ENCODE assay signal across 8 cellular contexts in genomic region chr10:63464402-63465292, GRCh38. TPM values are rescaled to one million over a fixed set of nuclear protein-coding genes. Genes with fewer than 3 reads are reported as not detected.
DNase-seq lines count a peak whose midpoint lies in the region; ATAC-seq, FAIRE-seq and TF ChIP-seq lines count a peak whose summit lies in the region.

No MANE protein-coding gene starts in this region.

- H3K27ac ChIP-seq in GM23338 (ENCODE audit: low read depth), result peak overlapping the region; percentile 40; the same call in 1 of the 2 replicates
- H3K27ac ChIP-seq in cardiac muscle cell, result peak overlapping the region; percentile 98

- peaks cover 18% of the 10 kb centered on the region for H3K4me1 Mint-ChIP-seq in GM23338

- H3K9me2 ChIP-seq in GM23338 (ENCODE audit: insufficient read depth), result no peaks in the 10 kb centered on the region

- peak overlapping the region; percentile 83 for H3K4me2 ChIP-seq in GM23338

- intact Hi-C loops in sciatic nerve (cut with DNase I), result loop anchor here (10.0 kb wide), 1 partner anchor 160 kb away; no protein-coding TSS in a partner anchor

- 0 out of 2 replicates have a peak, but pooled peaks cover 9% of the 10 kb centered on the region for H4K20me1 ChIP-seq in GM23338 (replicated peaks; ENCODE audit: insufficient read depth)

- H3K27me3 Mint-ChIP-seq in GM23338 (ENCODE audit: insufficient read depth, low read depth, poor library complexity), result peaks cover 3% of the 10 kb centered on the region

- no peaks in the 10 kb centered on the region for H3K36me3 Mint-ChIP-seq in GM23338 (ENCODE audit: low read depth)

- ATAC-seq in GM23338 (peak; percentile 38), sciatic nerve (peak; percentile 70)

- peak overlapping the region; percentile 71 for H3K4me3 ChIP-seq in GM23338
- H3K4me3 ChIP-seq in cardiac muscle cell, result peak overlapping the region; percentile 96

- no peaks in the 10 kb centered on the region for H3K9me3 ChIP-seq in cardiac muscle cell (ENCODE audit: low read depth)

- TF ChIP-seq CTCF in GM23338 (conservative IDR thresholded peaks at IDR 0.05; ENCODE audit: low read depth in 2 of 2) (no peak), cardiac muscle cell (IDR thresholded peaks at IDR 0.05; ENCODE audit: low read depth, low read length) (no peak)

- H3K4me3 Mint-ChIP-seq in GM23338, result peak overlapping the region; percentile 87

- no peak overlapping the region; the same call in 1 of the 2 replicates for H2AFZ ChIP-seq in GM23338

- H3K36me3 ChIP-seq in GM23338 (ENCODE audit: insufficient read depth) (no peaks in the 10 kb centered on the region), cardiac muscle cell (no peaks in the 10 kb centered on the region)

- no peak overlapping the region for H3K27ac Mint-ChIP-seq in GM23338

- DNase-seq in GM18507 (ENCODE audit: extremely low spot score, insufficient read length, low read depth) (no peak), GM23338 (ENCODE audit: low spot score) (no peak), Kasumi-1 (lab: John Stamatoyannopoulos, UW) (peak; percentile 52 to 60), cardiac muscle cell (ENCODE audit: low read depth in 1 of 2, low spot score in 1 of 2) (peak; percentile 18 to 60), sciatic nerve (ENCODE audit: low spot score) (no peak), Ammon's horn (ENCODE audit: low spot score) (no peak), mucosa of gallbladder (ENCODE audit: low spot score) (no peak)
- peak; percentile 14 for DNase-seq in activated gamma-delta T cell treated with anti-CD3 and anti-CD28 coated beads, Interleukin-2, amount 50 U/mL, for 16 hours (ENCODE audit: low read depth)

- H3K27me3 ChIP-seq in GM23338 (ENCODE audit: insufficient read depth) (no peaks in the 10 kb centered on the region), cardiac muscle cell (no peaks in the 10 kb centered on the region)

- peak; percentile 49 for FAIRE-seq in GM18507 (lab: Jason Lieb, UNC)

- peaks cover 5% of the 10 kb centered on the region; the same call in 1 of the 2 replicates for H3F3A ChIP-seq in GM23338 (replicated peaks; ENCODE audit: low read depth)

- H3K79me2 ChIP-seq in GM23338 (replicated peaks; ENCODE audit: insufficient read depth), result peaks cover 81% of the 10 kb centered on the region

- H3K9me3 Mint-ChIP-seq in GM23338, result no peaks in the 10 kb centered on the region

- peaks cover 18% of the 10 kb centered on the region for H3K4me1 ChIP-seq in GM23338 (ENCODE audit: insufficient read depth)
- peaks cover 19% of the 10 kb centered on the region for H3K4me1 ChIP-seq in cardiac muscle cell (ENCODE audit: low read depth)

TF ChIP-seq in GM23338, 12 proteins besides CTCF, POLR2A, EP300 and RAD21:
- TF ChIP-seq REST (IDR thresholded peaks at IDR 0.05; ENCODE audit: unreplicated experiment), result no peak
- no peak for TF ChIP-seq NANOG (IDR thresholded peaks at IDR 0.05; ENCODE audit: borderline replicate concordance)
- TF ChIP-seq STAT1 (IDR thresholded peaks at IDR 0.05; ENCODE audit: unreplicated experiment), result no peak
- no peak for TF ChIP-seq ZNF114 (CRISPR knock-in tag; IDR thresholded peaks at IDR 0.05)
- TF ChIP-seq CREB1 (CRISPR knock-in tag; IDR thresholded peaks at IDR 0.05; ENCODE audit: low read depth), result no peak
- TF ChIP-seq ETS1 (IDR thresholded peaks at IDR 0.05), result no peak

RNA-seq across cellular contexts. Expression of gene JMJD1C, which starts 1.1 kb away (rescaled TPM):
- total RNA-seq in GM23338 (2014; rRNA removed; shearing (Covaris generic)), result 405 and 435 TPM in 2 replicates
- polyA plus RNA-seq in GM23338 (2016; fragmentation: Nextera tagmentation; extraction: Ambion mirVana) (272 and 333 TPM in 2 replicates), cardiac muscle cell (59.1 and 82.4 TPM in 2 replicates)
- total RNA-seq in cardiac muscle cell (72.3 and 144 TPM in 2 replicates), sciatic nerve (141 TPM), mucosa of gallbladder (79.0 TPM)

RNA-seq across cellular contexts. Expression of gene REEP3, which starts 56.6 kb away (rescaled TPM):
- 29.5 and 31.9 TPM in 2 replicates for total RNA-seq in GM23338 (2014; rRNA removed; shearing (Covaris generic))
- polyA plus RNA-seq in GM23338 (2016; fragmentation: Nextera tagmentation; extraction: Ambion mirVana) (47.2 and 48.7 TPM in 2 replicates), cardiac muscle cell (44.2 and 54.0 TPM in 2 replicates)
- total RNA-seq in cardiac muscle cell (39.4 and 49.2 TPM in 2 replicates), sciatic nerve (50.7 TPM), mucosa of gallbladder (53.4 TPM)

Comparison
In these comparisons a context has a peak if more than half of its experiments do, and no peak if none do; other contexts are left out.
1. DNase-seq: peak in Kasumi-1 (2 of 2), activated gamma-delta T cell treated with anti-CD3 and anti-CD28 coated beads, Interleukin-2, amount 50 U/mL, for 16 hours (single experiment) and cardiac muscle cell (2 of 2); none in GM18507 (single experiment), GM23338 (single experiment), sciatic nerve (single experiment), Ammon's horn (single experiment) and mucosa of gallbladder (single experiment).